In genomic region chr1:20634594-20635084, GRCh38 we compare ENCODE assay signal across 8 cellular contexts. TPM values are rescaled to one million over a fixed set of nuclear protein-coding genes. Genes with fewer than 3 reads are reported as not detected.
DNase-seq lines count a peak whose midpoint lies in the region; ATAC-seq and TF ChIP-seq lines count a peak whose summit lies in the region.

No MANE protein-coding gene starts in this region.

- H3K4me1 ChIP-seq in GM23338 (ENCODE audit: insufficient read depth) (peaks cover 4% of the 10 kb centered on the region), PC-9 (replicated peaks; ENCODE audit: insufficient read depth) (peaks cover 19% of the 10 kb centered on the region)

- H3K27me3 ChIP-seq in GM23338 (ENCODE audit: insufficient read depth) = no peaks in the 10 kb centered on the region
- no peaks in the 10 kb centered on the region for H3K27me3 ChIP-seq in PC-9 (ENCODE audit: insufficient read depth, low read depth)
- H3K27me3 ChIP-seq in brain microvascular endothelial cell (replicated peaks) = no peaks in the 10 kb centered on the region

- H3F3A ChIP-seq in GM23338 (replicated peaks; ENCODE audit: low read depth) (no peaks in the 10 kb centered on the region), PC-9 (ENCODE audit: insufficient read depth, low read depth) (0 out of 2 replicates have a peak, but pooled peaks cover 10% of the 10 kb centered on the region)

- H3K27ac Mint-ChIP-seq in GM23338 (peak overlapping the region; percentile 94; the same call in 1 of the 2 replicates), immature natural killer cell (peak overlapping the region in 5 of 6 donors; percentile 27 to 84 (median 83))

- H2AFZ ChIP-seq in GM23338 (peak overlapping the region; percentile 82), PC-9 (peak overlapping the region; percentile 79)

- H3K9me3 Mint-ChIP-seq in GM23338 (peaks cover 4% of the 10 kb centered on the region; the same call in 1 of the 3 replicates), immature natural killer cell (no peaks in the 10 kb centered on the region)

- in situ Hi-C loops in brain microvascular endothelial cell (cut with HindIII; ENCODE audit: low pct_ligation_motif_present, low sequenced_read_pairs) = no loop called here

- peak overlapping the region; percentile 87 for H3K4me3 Mint-ChIP-seq in GM23338
- peak overlapping the region; percentile 88 to 91 (median 91) for H3K4me3 Mint-ChIP-seq in immature natural killer cell

- no TSS peak for BruUV-seq in PC-9 (replicated peaks; lab: Mats Ljungman, UMichigan)

- H3K9me3 ChIP-seq in PC-9 (ENCODE audit: insufficient read depth, low read depth) = no peaks in the 10 kb centered on the region

- H3K36me3 ChIP-seq in GM23338 (ENCODE audit: insufficient read depth) (no peaks in the 10 kb centered on the region), PC-9 (ENCODE audit: low read depth) (no peaks in the 10 kb centered on the region), brain microvascular endothelial cell (replicated peaks) (peaks cover 16% of the 10 kb centered on the region)

- no peaks in the 10 kb centered on the region for H3K9me2 ChIP-seq in GM23338 (ENCODE audit: insufficient read depth)
- no peaks in the 10 kb centered on the region for H3K9me2 ChIP-seq in PC-9 (ENCODE audit: insufficient read depth)

- POLR2A ChIA-PET in AG04449 (lab: Yijun Ruan, JAX) (no interaction called here), PC-9 (lab: Charles Lee; ENCODE audit: unreplicated experiment) (interaction anchor here (0.7 kb wide), 1 partner anchor 24 kb away, joined by 3 read pairs; no protein-coding TSS in a partner anchor)

- DNase-seq in AG04449 (ENCODE audit: low read depth, low spot score) (no peak), GM23338 (ENCODE audit: low spot score) (peak; percentile 81), PC-9 (peak; percentile 51 to 62), brain microvascular endothelial cell (no peak), immature natural killer cell (peak in 1 of 3 donors; percentile 17)
- peak; percentile 34 for DNase-seq in stimulated activated CD8-positive, alpha-beta memory T cell treated with anti-CD3 and anti-CD28 coated beads, Interleukin-4, amount 100 ng/mL, for 48 hours

- H3K79me2 ChIP-seq in GM23338 (replicated peaks; ENCODE audit: insufficient read depth) (no peaks in the 10 kb centered on the region), PC-9 (ENCODE audit: low read depth) (no peaks in the 10 kb centered on the region)

- H3K27me3 Mint-ChIP-seq in GM23338 (ENCODE audit: insufficient read depth, low read depth, poor library complexity) = peaks cover 18% of the 10 kb centered on the region
- peaks cover 0 to 14% (median 2%) of the 10 kb centered on the region in 3 donors for H3K27me3 Mint-ChIP-seq in immature natural killer cell (ENCODE audit: low read depth in 3 of 3)

- no peaks in the 10 kb centered on the region for H4K20me1 ChIP-seq in GM23338 (replicated peaks; ENCODE audit: insufficient read depth)
- no peaks in the 10 kb centered on the region for H4K20me1 ChIP-seq in PC-9 (ENCODE audit: insufficient read depth)

- peak overlapping the region; percentile 81 for H3K4me2 ChIP-seq in GM23338
- peak overlapping the region; percentile 95 for H3K4me2 ChIP-seq in PC-9

- H3K4me1 Mint-ChIP-seq in GM23338 (peaks cover 3% of the 10 kb centered on the region; the same call in 1 of the 3 replicates), immature natural killer cell (peaks cover 16 to 17% of the 10 kb centered on the region in 2 donors)

- no peaks in the 10 kb centered on the region; the same call in 2 of the 3 replicates for H3K36me3 Mint-ChIP-seq in GM23338 (ENCODE audit: low read depth)
- peaks cover 0 to 13% (median 3%) of the 10 kb centered on the region in 3 donors for H3K36me3 Mint-ChIP-seq in immature natural killer cell

- H3K4me3 ChIP-seq in AG04449 (ENCODE audit: low read depth, low read length) = peak overlapping the region; percentile 79
- H3K4me3 ChIP-seq in GM23338 = peak overlapping the region; percentile 68
- peak overlapping the region; percentile 58 for H3K4me3 ChIP-seq in PC-9
- H3K4me3 ChIP-seq in brain microvascular endothelial cell (ENCODE audit: low read depth, low read length) = peak overlapping the region; percentile 72

- CTCF ChIA-PET in AG04449 (lab: Yijun Ruan, JAX) (interaction anchor here (0.9 to 14.5 kb wide), 13 partner anchors 9 to 117 kb away, joined by 3 to 323 read pairs (median 13); partner anchors contain the start of genes CDA and DDOST), PC-9 (lab: Charles Lee) (interaction anchor here (1.6 kb wide), 1 partner anchor 46 kb away, joined by 8 read pairs; the partner anchor contains the start of gene CDA)

- TF ChIP-seq CTCF in AG04449 (IDR thresholded peaks at IDR 0.05; ENCODE audit: insufficient read depth, low read length, missing control alignments) (no peak), GM23338 (conservative IDR thresholded peaks at IDR 0.05; ENCODE audit: low read depth in 2 of 2) (no peak), PC-9 (conservative IDR thresholded peaks at IDR 0.05) (no peak), brain microvascular endothelial cell (IDR thresholded peaks at IDR 0.05; ENCODE audit: low read depth, low read length, missing control alignments) (no peak)

- ATAC-seq in GM23338 (peak; percentile 80), GM18907 (IDR thresholded peaks at IDR 0.05; ENCODE audit: unreplicated experiment) (no peak), HG03135 (IDR thresholded peaks at IDR 0.05; ENCODE audit: unreplicated experiment) (no peak)

- H3K27ac ChIP-seq in GM23338 (ENCODE audit: low read depth) = peak overlapping the region; percentile 72; the same call in 1 of the 2 replicates
- H3K27ac ChIP-seq in PC-9 = 0 out of 2 replicates have a peak overlapping the region, but pooled peaks have one; percentile 26
- H3K27ac ChIP-seq in brain microvascular endothelial cell = no peak overlapping the region

- intact Hi-C loops in PC-9 (cut with micrococcal nuclease; ENCODE audit: unreplicated experiment) = loop anchor here (1.0 to 10.0 kb wide), 3 partner anchors 57 to 710 kb away; partner anchors contain the start of gene PLA2G2E

TF ChIP-seq in GM23338, 12 proteins besides CTCF, POLR2A, EP300 and RAD21 (continues in another document):
- TF ChIP-seq NANOG (IDR thresholded peaks at IDR 0.05; ENCODE audit: borderline replicate concordance) = no peak
- TF ChIP-seq REST (IDR thresholded peaks at IDR 0.05; ENCODE audit: unreplicated experiment) = no peak
- no peak for TF ChIP-seq ZNF114 (CRISPR knock-in tag; IDR thresholded peaks at IDR 0.05)
- TF ChIP-seq POLR2AphosphoS5 (IDR thresholded peaks at IDR 0.05; ENCODE audit: low read depth) = no peak
- TF ChIP-seq JUNB (IDR thresholded peaks at IDR 0.05; ENCODE audit: unreplicated experiment) = no peak
- no peak for TF ChIP-seq EZH2phosphoT487 (IDR thresholded peaks at IDR 0.05; ENCODE audit: unreplicated experiment)

RNA-seq across cellular contexts. Expression of gene PINK1, which starts 1.4 kb away (rescaled TPM):
- 34.5 and 42.7 TPM in 2 replicates for total RNA-seq in GM23338 (2014; rRNA removed; shearing (Covaris generic))
- polyA plus RNA-seq in GM23338 (2016; fragmentation: Nextera tagmentation; extraction: Ambion mirVana) (18.3 and 20.8 TPM in 2 replicates), immature natural killer cell (10 to 100 TPM; 25.5 to 40.5 (median 34.4) TPM)
- total RNA-seq in PC-9 (2021) = 46.5 and 48.6 TPM in 2 replicates

RNA-seq across cellular contexts. Expression of gene DDOST, which starts 26.5 kb away (rescaled TPM):
- total RNA-seq in GM23338 (2014; rRNA removed; shearing (Covaris generic)) = 242 and 270 TPM in 2 replicates
- 145 and 151 TPM in 2 replicates for polyA plus RNA-seq in GM23338 (2016; fragmentation: Nextera tagmentation; extraction: Ambion mirVana)
- 210 and 251 TPM in 2 replicates for total RNA-seq in PC-9 (2021)
- 100 to 1,000 TPM; 365 to 518 (median 376) TPM for polyA plus RNA-seq in immature natural killer cell

RNA-seq across cellular contexts. Expression of gene CDA, which starts 45.7 kb away (rescaled TPM):
- 1.7 and 2.5 TPM in 2 replicates for total RNA-seq in GM23338 (2014; rRNA removed; shearing (Covaris generic))
- polyA plus RNA-seq in GM23338 (2016; fragmentation: Nextera tagmentation; extraction: Ambion mirVana) (13.6 and 16.4 TPM in 2 replicates), immature natural killer cell (under 1 TPM in 1 of 3 donors, not detected in 2; 0.30 TPM)
- 41.9 and 56.6 TPM in 2 replicates for total RNA-seq in PC-9 (2021)

Comparison
In these comparisons a context has a peak if more than half of its experiments do, and no peak if none do; other contexts are left out.
1. DNase-seq: peak in GM23338 (single experiment), PC-9 (2 of 2) and stimulated activated CD8-positive, alpha-beta memory T cell treated with anti-CD3 and anti-CD28 coated beads, Interleukin-4, amount 100 ng/mL, for 48 hours (single experiment); none in AG04449 (single experiment) and brain microvascular endothelial cell (single experiment).
2. RNA of gene CDA, which starts 45.7 kb away (total RNA-seq): 41.9 to 56.6 TPM in PC-9; 1.7 to 2.5 TPM in GM23338; every median in the first group is over 10 times any median in the second.
3. Peak in every context shown above with its lines, with median percentiles within 50 percentile points of each other: H3K4me3 ChIP-seq.